8 cellular contexts compared by ENCODE assay signal in genomic region chr4:143512978-143513313, GRCh38. TPM values are rescaled to one million over a fixed set of nuclear protein-coding genes. Genes with fewer than 3 reads are reported as not detected.
DNase-seq lines count a peak whose midpoint lies in the region; ATAC-seq and TF ChIP-seq lines count a peak whose summit lies in the region.

No MANE protein-coding gene starts in this region.

- H3K36me3 ChIP-seq in DOHH2 (ENCODE audit: control insufficient read depth, low read length) (peaks cover 44% of the 10 kb centered on the region), GM23338 (ENCODE audit: insufficient read depth) (peaks cover 7% of the 10 kb centered on the region; the same call in 1 of the 2 replicates), colonic mucosa (no peaks in the 10 kb centered on the region)

- peaks cover 38% of the 10 kb centered on the region for H3K4me1 ChIP-seq in DOHH2 (ENCODE audit: control insufficient read depth, low read length)
- H3K4me1 ChIP-seq in GM23338 (ENCODE audit: insufficient read depth): peaks cover 18% of the 10 kb centered on the region; the same call in 1 of the 2 replicates
- H3K4me1 ChIP-seq in colonic mucosa: no peaks in the 10 kb centered on the region

- H3K79me2 ChIP-seq in DOHH2 (ENCODE audit: control insufficient read depth, low read length) (peaks cover 46% of the 10 kb centered on the region), GM23338 (replicated peaks; ENCODE audit: insufficient read depth) (peaks cover 42% of the 10 kb centered on the region)

- intact Hi-C loops in colonic mucosa (cut with DNase I): no loop called here

- H3K9me2 ChIP-seq in DOHH2 (replicated peaks; ENCODE audit: control insufficient read depth, low read length): no peaks in the 10 kb centered on the region
- H3K9me2 ChIP-seq in GM23338 (ENCODE audit: insufficient read depth): no peaks in the 10 kb centered on the region

- H3K36me3 Mint-ChIP-seq in GM23338 (ENCODE audit: low read depth) (peaks cover 32% of the 10 kb centered on the region), naive B cell (no peaks in the 10 kb centered on the region)

- H3K9ac ChIP-seq in colonic mucosa (ENCODE audit: low read depth in 2 of 2, low read length in 2 of 2): peak overlapping the region; percentile 74 to 99

- TF ChIP-seq CTCF in DOHH2 (IDR thresholded peaks at IDR 0.05; ENCODE audit: low read depth, low read length, poor library complexity, severe bottlenecking) (no peak), GM23338 (conservative IDR thresholded peaks at IDR 0.05; ENCODE audit: low read depth in 2 of 2) (no peak), NB4 (IDR thresholded peaks at IDR 0.05; ENCODE audit: low read depth, low read length) (no peak), colonic mucosa (IDR thresholded peaks at IDR 0.05) (no peak)

- H3K27ac ChIP-seq in DOHH2 (ENCODE audit: low read depth, low read length) (peak overlapping the region; percentile 80), GM23338 (ENCODE audit: low read depth) (peak overlapping the region; percentile 98), colonic mucosa (peak overlapping the region; percentile 98)

- H3K9me3 ChIP-seq in DOHH2 (ENCODE audit: control insufficient read depth, insufficient read depth, low read length) (no peaks in the 10 kb centered on the region), colonic mucosa (no peaks in the 10 kb centered on the region)

- peaks cover 28% of the 10 kb centered on the region for H4K20me1 ChIP-seq in DOHH2 (ENCODE audit: control insufficient read depth, insufficient read depth, low read depth, low read length)
- H4K20me1 ChIP-seq in GM23338 (replicated peaks; ENCODE audit: insufficient read depth): peaks cover 30% of the 10 kb centered on the region

- peaks cover 15% of the 10 kb centered on the region for H3K4me1 Mint-ChIP-seq in GM23338
- H3K4me1 Mint-ChIP-seq in naive B cell: peaks cover 22 to 39% (median 29%) of the 10 kb centered on the region in 3 donors

- TF ChIP-seq POLR2A in NB4 (IDR thresholded peaks at IDR 0.05; ENCODE audit: extremely low read depth, insufficient read length): no peak

- no peaks in the 10 kb centered on the region for H3F3A ChIP-seq in DOHH2 (ENCODE audit: control insufficient read depth, insufficient read depth)
- 0 out of 2 replicates have a peak, but pooled peaks cover 5% of the 10 kb centered on the region for H3F3A ChIP-seq in GM23338 (replicated peaks; ENCODE audit: low read depth)

- ATAC-seq in GM23338: peak; percentile 14
- peak; percentile 56 to 60 for ATAC-seq in naive B cell (ENCODE audit: low read depth in 2 of 2)

- H3K9me3 Mint-ChIP-seq in GM23338 (no peaks in the 10 kb centered on the region; the same call in 2 of the 3 replicates), naive B cell (peaks cover 0 to 2% (median 0%) of the 10 kb centered on the region in 7 donors)

- H3K27me3 ChIP-seq in DOHH2 (ENCODE audit: control insufficient read depth, low read length) (no peaks in the 10 kb centered on the region), GM23338 (ENCODE audit: insufficient read depth) (no peaks in the 10 kb centered on the region), colonic mucosa (no peaks in the 10 kb centered on the region)

- DNase-seq in GM23338 (ENCODE audit: low spot score) (no peak), NB4 (ENCODE audit: low read depth) (no peak), colonic mucosa (no peak), naive B cell (no peak), NAMALWA (ENCODE audit: low spot score) (no peak), NCI-H2107 (lab: John Stamatoyannopoulos, UW) (no peak)
- no peak for DNase-seq in activated CD8-positive, alpha-beta memory T cell treated with anti-CD3 and anti-CD28 coated beads, Interleukin-2, amount 50 U/mL, for 4 hours

- H2AFZ ChIP-seq in GM23338: peak overlapping the region; percentile 85

- peak overlapping the region; percentile 99 for H3K27ac Mint-ChIP-seq in GM23338
- H3K27ac Mint-ChIP-seq in naive B cell: peak overlapping the region; percentile 99 to 100 (median 100)

- H3K27me3 Mint-ChIP-seq in GM23338 (ENCODE audit: insufficient read depth, low read depth, poor library complexity) (peaks cover 6% of the 10 kb centered on the region), naive B cell (no peaks in the 10 kb centered on the region)

- H3K4me2 ChIP-seq in DOHH2 (ENCODE audit: low read length): peak overlapping the region; percentile 86
- peak overlapping the region; percentile 78 for H3K4me2 ChIP-seq in GM23338

- peak overlapping the region; percentile 85 for H3K4me3 ChIP-seq in DOHH2 (ENCODE audit: low read length)
- peak overlapping the region; percentile 87 for H3K4me3 ChIP-seq in GM23338
- peak overlapping the region; percentile 98 for H3K4me3 ChIP-seq in NB4 (ENCODE audit: low read depth, low read length)
- H3K4me3 ChIP-seq in colonic mucosa: peak overlapping the region; percentile 79

- peak overlapping the region; percentile 99 for H3K4me3 Mint-ChIP-seq in GM23338
- H3K4me3 Mint-ChIP-seq in naive B cell: peak overlapping the region; percentile 96 to 100 (median 99)

TF ChIP-seq in GM23338, 12 proteins besides CTCF, POLR2A, EP300 and RAD21:
- no peak for TF ChIP-seq EZH2phosphoT487 (IDR thresholded peaks at IDR 0.05; ENCODE audit: unreplicated experiment)
- no peak for TF ChIP-seq NANOG (IDR thresholded peaks at IDR 0.05; ENCODE audit: borderline replicate concordance)
- peak; percentile 90 for TF ChIP-seq CREB1 (CRISPR knock-in tag; IDR thresholded peaks at IDR 0.05; ENCODE audit: low read depth)
- TF ChIP-seq JUNB (IDR thresholded peaks at IDR 0.05; ENCODE audit: unreplicated experiment): no peak
- TF ChIP-seq EZH2 (IDR thresholded peaks at IDR 0.05; ENCODE audit: low read depth, unreplicated experiment): no peak
- no peak for TF ChIP-seq STAT1 (IDR thresholded peaks at IDR 0.05; ENCODE audit: unreplicated experiment)
TF ChIP-seq in GM23338: peak in this region for 1.

RNA-seq across cellular contexts. Expression of gene SMARCA5, which starts 0.6 kb away (rescaled TPM):
- total RNA-seq in GM23338 (2014; rRNA removed; shearing (Covaris generic)): 102 and 103 TPM in 2 replicates
- polyA plus RNA-seq in GM23338 (2016; fragmentation: Nextera tagmentation; extraction: Ambion mirVana): 79.9 and 101 TPM in 2 replicates
- total RNA-seq in colonic mucosa: 10 to 100 TPM; 34.5 to 41.2 TPM
- 10 to 100 TPM; 17.1 to 36.3 (median 26.1) TPM for polyA plus RNA-seq in naive B cell (ENCODE audit: low read depth in 6 of 6)
